Comparison of ENCODE assay signal across 8 cellular contexts in the genomic region with DNA sequence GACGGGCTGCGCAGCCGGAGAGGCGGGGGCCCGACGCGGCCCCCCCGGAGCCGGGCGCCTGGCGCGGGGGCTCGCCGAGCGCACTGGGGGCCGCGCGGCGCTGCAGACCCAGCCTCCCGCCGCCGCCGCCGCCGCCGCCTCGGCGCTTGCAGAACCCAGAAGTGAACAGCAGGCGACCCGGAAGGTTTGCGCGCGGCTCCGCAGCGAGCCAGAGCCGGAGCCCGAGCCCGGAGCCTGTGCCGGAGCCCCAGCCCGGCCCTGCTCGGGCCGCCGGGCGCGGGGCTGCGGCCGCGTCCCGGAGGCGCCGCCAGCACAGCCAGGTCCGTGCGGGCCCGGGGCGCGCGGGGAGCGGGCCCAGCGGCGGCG. TPM values are rescaled to one million over a fixed set of nuclear protein-coding genes. Genes with fewer than 3 reads are reported as not detected.
DNase-seq lines count a peak whose midpoint lies in the region; ATAC-seq and TF ChIP-seq lines count a peak whose summit lies in the region.

A gene with protein sequence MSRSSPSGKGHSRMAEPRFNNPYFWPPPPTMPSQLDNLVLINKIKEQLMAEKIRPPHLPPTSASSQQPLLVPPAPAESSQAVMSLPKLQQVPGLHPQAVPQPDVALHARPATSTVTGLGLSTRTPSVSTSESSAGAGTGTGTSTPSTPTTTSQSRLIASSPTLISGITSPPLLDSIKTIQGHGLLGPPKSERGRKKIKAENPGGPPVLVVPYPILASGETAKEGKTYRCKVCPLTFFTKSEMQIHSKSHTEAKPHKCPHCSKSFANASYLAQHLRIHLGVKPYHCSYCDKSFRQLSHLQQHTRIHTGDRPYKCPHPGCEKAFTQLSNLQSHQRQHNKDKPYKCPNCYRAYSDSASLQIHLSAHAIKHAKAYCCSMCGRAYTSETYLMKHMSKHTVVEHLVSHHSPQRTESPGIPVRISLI (plus strand): TSS at position 158 of the 366 bp plus-strand sequence. CDS start 14,083 bp downstream, outside the sequence.

- peaks cover 40% of the 10 kb centered on the region for H3K79me2 ChIP-seq in osteoblast (ENCODE audit: insufficient read depth, low read length)

- peak within 1 kb of the TSS; percentile 77 for H2AFZ ChIP-seq in osteoblast (ENCODE audit: low read length)

- no peaks in the 10 kb centered on the region for H3K36me3 ChIP-seq in HUES6 (ENCODE audit: control insufficient read depth, insufficient read depth, low read length)
- no peaks in the 10 kb centered on the region for H3K36me3 ChIP-seq in osteoblast (ENCODE audit: insufficient read depth, low read length)
- H3K36me3 ChIP-seq in thoracic aorta, result no peaks in the 10 kb centered on the region

- peaks cover 3% of the 10 kb centered on the region for H3K36me3 Mint-ChIP-seq in activated naive CD8-positive, alpha-beta T cell treated with anti-CD3 and anti-CD28 coated beads for 36 hours
- no peaks in the 10 kb centered on the region for H3K36me3 Mint-ChIP-seq in glutamatergic neuron (ENCODE audit: unreplicated experiment)

- DNase-seq in NCI-H345 (lab: John Stamatoyannopoulos, UW) (peak; percentile 45), NCI-H345 treated with DMSO at 0.1 percent for 48 hours (lab: John Stamatoyannopoulos, UW; ENCODE audit: unreplicated experiment) (no peak), SW480 (ENCODE audit: low spot score) (peak; percentile 62), glutamatergic neuron (peak; percentile 79), osteoblast (ENCODE audit: insufficient read length, low spot score, missing footprints) (peak; percentile 99), thoracic aorta (ENCODE audit: low spot score) (no peak)
- peak; percentile 79 for DNase-seq in activated naive CD8-positive, alpha-beta T cell treated with anti-CD3 and anti-CD28 coated beads for 36 hours

- H3K4me2 ChIP-seq in osteoblast (ENCODE audit: insufficient read depth, low read length), result peak within 1 kb of the TSS; percentile 90

- H3K9ac ChIP-seq in HUES6 (ENCODE audit: low read length), result peak within 1 kb of the TSS; percentile 85

- H3K9me3 Mint-ChIP-seq in activated naive CD8-positive, alpha-beta T cell treated with anti-CD3 and anti-CD28 coated beads for 36 hours, result no peaks in the 10 kb centered on the region
- H3K9me3 Mint-ChIP-seq in glutamatergic neuron (ENCODE audit: unreplicated experiment), result peaks cover 6% of the 10 kb centered on the region

- peak within 1 kb of the TSS; percentile 89 for H3K4me3 ChIP-seq in HUES6 (ENCODE audit: low read depth, low read length)
- H3K4me3 ChIP-seq in osteoblast (ENCODE audit: insufficient read depth, low read length), result peak within 1 kb of the TSS; percentile 84
- peak within 1 kb of the TSS; percentile 85 for H3K4me3 ChIP-seq in thoracic aorta

- H3K4me1 Mint-ChIP-seq in activated naive CD8-positive, alpha-beta T cell treated with anti-CD3 and anti-CD28 coated beads for 36 hours, result peaks cover 30% of the 10 kb centered on the region
- H3K4me1 Mint-ChIP-seq in glutamatergic neuron (ENCODE audit: low read depth, unreplicated experiment), result peaks cover 25% of the 10 kb centered on the region

- H3K9me3 ChIP-seq in HUES6 (ENCODE audit: control insufficient read depth, insufficient read depth, low read depth, low read length) (no peaks in the 10 kb centered on the region), osteoblast (ENCODE audit: low read depth, low read length) (no peaks in the 10 kb centered on the region), thoracic aorta (no peaks in the 10 kb centered on the region)

- H3K4me1 ChIP-seq in HUES6 (ENCODE audit: control insufficient read depth, insufficient read depth, low read length) (peaks cover 28% of the 10 kb centered on the region), osteoblast (ENCODE audit: insufficient read depth, low read length) (peaks cover 17% of the 10 kb centered on the region), thoracic aorta (ENCODE audit: control insufficient read depth in 1 of 2, low read depth in 2 of 2) (peaks cover 32 to 44% of the 10 kb centered on the region in 2 donors)

- peak; percentile 29 for ATAC-seq in thoracic aorta (ENCODE audit: insufficient number of reproducible peaks, low FRiP score, low read depth)

- peak within 1 kb of the TSS; percentile 94 for H3K4me3 Mint-ChIP-seq in activated naive CD8-positive, alpha-beta T cell treated with anti-CD3 and anti-CD28 coated beads for 36 hours
- H3K4me3 Mint-ChIP-seq in glutamatergic neuron (ENCODE audit: unreplicated experiment), result peak within 1 kb of the TSS; percentile 95

- H4K20me1 ChIP-seq in osteoblast (ENCODE audit: insufficient read depth, low read length), result peaks cover 10% of the 10 kb centered on the region

- peak within 1 kb of the TSS; percentile 95 for H3K27ac Mint-ChIP-seq in activated naive CD8-positive, alpha-beta T cell treated with anti-CD3 and anti-CD28 coated beads for 36 hours
- peak within 1 kb of the TSS; percentile 100 for H3K27ac Mint-ChIP-seq in glutamatergic neuron (ENCODE audit: unreplicated experiment)

- no peaks in the 10 kb centered on the region for H3K27me3 Mint-ChIP-seq in activated naive CD8-positive, alpha-beta T cell treated with anti-CD3 and anti-CD28 coated beads for 36 hours
- H3K27me3 Mint-ChIP-seq in glutamatergic neuron (ENCODE audit: unreplicated experiment), result peaks cover 12% of the 10 kb centered on the region

- TF ChIP-seq CTCF in glutamatergic neuron (IDR thresholded peaks at IDR 0.05; ENCODE audit: partially characterized antibody, unreplicated experiment) (no peak), osteoblast (IDR thresholded peaks at IDR 0.05; ENCODE audit: extremely low read depth, low read depth, low read length) (no peak), thoracic aorta (IDR thresholded peaks at IDR 0.05) (no peak)

- H3K27ac ChIP-seq in HUES6 (ENCODE audit: low read depth, low read length), result peak within 1 kb of the TSS; percentile 85; the same call in 1 of the 2 replicates
- peak within 1 kb of the TSS; percentile 86 for H3K27ac ChIP-seq in osteoblast (ENCODE audit: low read depth, low read length)
- H3K27ac ChIP-seq in thoracic aorta, result peak within 1 kb of the TSS; percentile 99

- H3K27me3 ChIP-seq in HUES6 (ENCODE audit: control insufficient read depth, insufficient read depth, low read length) (0 out of 2 replicates have a peak, but pooled peaks cover 4% of the 10 kb centered on the region), osteoblast (ENCODE audit: insufficient read depth, low read length) (no peaks in the 10 kb centered on the region), thoracic aorta (replicated peaks; ENCODE audit: insufficient read depth) (no peaks in the 10 kb centered on the region)

RNA-seq across cellular contexts. Expression of the gene that starts here (rescaled TPM):
- 1 to 10 TPM; 7.2 to 9.2 TPM for total RNA-seq in activated naive CD8-positive, alpha-beta T cell treated with anti-CD3 and anti-CD28 coated beads for 36 hours
- total RNA-seq in glutamatergic neuron (ENCODE audit: unreplicated experiment) (69.8 TPM), osteoblast (13.4 and 18.9 TPM in 2 replicates), thoracic aorta (10 to 100 TPM; 25.3 to 55.4 TPM)

Comparison
In these comparisons a context has a peak if more than half of its experiments do, and no peak if none do; other contexts are left out.
1. DNase-seq: peak in NCI-H345 (single experiment), SW480 (single experiment), activated naive CD8-positive, alpha-beta T cell treated with anti-CD3 and anti-CD28 coated beads for 36 hours (single experiment), glutamatergic neuron (single experiment) and osteoblast (single experiment); none in NCI-H345 treated with DMSO at 0.1 percent for 48 hours (single experiment) and thoracic aorta (single experiment).
2. Peak in every context shown above with its lines, with median percentiles within 50 percentile points of each other: H3K27ac ChIP-seq and H3K4me3 ChIP-seq.